Comparison of ENCODE assay signal across 8 cellular contexts in genomic region chr14:91416744-91417133, GRCh38. TPM values are rescaled to one million over a fixed set of nuclear protein-coding genes. Genes with fewer than 3 reads are reported as not detected.
A peak's percentile ranks its signal among the peaks of the same experiment; 100 is the strongest.
DNase-seq lines count a peak whose midpoint lies in the region; ATAC-seq and TF ChIP-seq lines count a peak whose summit lies in the region.

No MANE protein-coding gene starts in this region.

- ATAC-seq in GM21447 (IDR thresholded peaks at IDR 0.05; ENCODE audit: unreplicated experiment) = no peak
- no peak for ATAC-seq in GM18517 (IDR thresholded peaks at IDR 0.05; ENCODE audit: unreplicated experiment)
- no peak for ATAC-seq in GM18861 (IDR thresholded peaks at IDR 0.05; ENCODE audit: unreplicated experiment)
- no peak for ATAC-seq in activated CD4-positive, CD25-positive, alpha-beta regulatory T cell treated with anti-CD3 and anti-CD28 coated beads, Interleukin-2, amount 50 U/mL, for 24 hours

- peaks cover 33 to 70% (median 46%) of the 10 kb centered on the region in 4 donors for H3K4me1 Mint-ChIP-seq in CD4-positive, alpha-beta memory T cell

- peak overlapping the region; percentile 94 for H3K4me2 ChIP-seq in KMS-11

- H2AFZ ChIP-seq in KMS-11 (ENCODE audit: low read depth) = peak overlapping the region; percentile 36; the same call in 1 of the 2 replicates

- H3K27ac Mint-ChIP-seq in CD4-positive, alpha-beta memory T cell = peak overlapping the region; percentile 96 to 100 (median 99)

- H3K27ac ChIP-seq in CD4-positive, alpha-beta memory T cell (ENCODE audit: low read depth, low read length) = peak overlapping the region; percentile 98
- peak overlapping the region; percentile 89 for H3K27ac ChIP-seq in KMS-11
- H3K27ac ChIP-seq in coronary artery = peak overlapping the region in 1 of 2 donors; percentile 23
- H3K27ac ChIP-seq in muscle layer of duodenum (ENCODE audit: low read length) = peak overlapping the region; percentile 60

- peaks cover 0 to 1% of the 10 kb centered on the region in 2 donors for H3K27me3 Mint-ChIP-seq in CD4-positive, alpha-beta memory T cell

- no peaks in the 10 kb centered on the region for H4K20me1 ChIP-seq in KMS-11 (ENCODE audit: insufficient read depth)

- CTCF ChIA-PET in CD4-positive, alpha-beta memory T cell (lab: Charles Lee; ENCODE audit: partially characterized antibody) = interaction anchor here (1.1 to 20.7 kb wide), 7 partner anchors 8 to 97 kb away, joined by 3 to 522 read pairs (median 83); no protein-coding TSS in a partner anchor

- H3K4me3 ChIP-seq in CD4-positive, alpha-beta memory T cell (ENCODE audit: low read length in 2 of 2) = peak overlapping the region; percentile 60 to 71
- H3K4me3 ChIP-seq in KMS-11 (IDR thresholded peaks at IDR 0.05; ENCODE audit: insufficient read depth, low read depth, low read length) (no peak overlapping the region), coronary artery (peak overlapping the region; percentile 76), muscle layer of duodenum (ENCODE audit: low read depth in 1 of 2, low read length in 2 of 2) (peak overlapping the region; percentile 70 to 71)

- intact Hi-C loops in CD4-positive, alpha-beta memory T cell (cut with micrococcal nuclease) = loop anchor here (1.0 to 5.0 kb wide), 7 partner anchors 11 to 1019 kb away; partner anchors contain the start of genes CALM1 and RPS6KA5

- H3K9me3 ChIP-seq in CD4-positive, alpha-beta memory T cell (ENCODE audit: control insufficient read depth in 1 of 2, low read length in 2 of 2) = no peaks in the 10 kb centered on the region
- no peaks in the 10 kb centered on the region for H3K9me3 ChIP-seq in muscle layer of duodenum (ENCODE audit: control insufficient read depth in 1 of 2, low read length in 2 of 2)

- no peak for TF ChIP-seq CTCF in KMS-11 (conservative IDR thresholded peaks at IDR 0.05; ENCODE audit: low read depth, low read length)
- no peak for TF ChIP-seq CTCF in coronary artery (IDR thresholded peaks at IDR 0.05)

- H3K79me2 ChIP-seq in KMS-11 (ENCODE audit: insufficient read depth, low read depth) = peaks cover 51% of the 10 kb centered on the region

- peaks cover 31 to 43% of the 10 kb centered on the region in 2 donors for H3K36me3 Mint-ChIP-seq in CD4-positive, alpha-beta memory T cell

- no peaks in the 10 kb centered on the region for H3K27me3 ChIP-seq in CD4-positive, alpha-beta memory T cell (ENCODE audit: insufficient read depth, low read length)
- no peaks in the 10 kb centered on the region for H3K27me3 ChIP-seq in KMS-11 (ENCODE audit: insufficient read depth, low read depth)
- no peaks in the 10 kb centered on the region for H3K27me3 ChIP-seq in muscle layer of duodenum (ENCODE audit: low read depth, low read length)

- H3K4me3 Mint-ChIP-seq in CD4-positive, alpha-beta memory T cell = peak overlapping the region; percentile 96 to 100 (median 99)

- POLR2A ChIA-PET in CD4-positive, alpha-beta memory T cell (lab: Charles Lee; ENCODE audit: partially characterized antibody) = interaction anchor here (1.1 to 12.6 kb wide), 14 partner anchors 8 to 457 kb away, joined by 3 to 520 read pairs (median 14); partner anchors contain the start of gene GPR68

- DNase-seq in CD4-positive, alpha-beta memory T cell = peak in 1 of 5 donors; percentile 59
- DNase-seq in coronary artery (ENCODE audit: low spot score) = no peak

- no peaks in the 10 kb centered on the region for H3K9me3 Mint-ChIP-seq in CD4-positive, alpha-beta memory T cell

- H3K9ac ChIP-seq in KMS-11 = peak overlapping the region; percentile 76

- peaks cover 50% of the 10 kb centered on the region for H3K4me1 ChIP-seq in CD4-positive, alpha-beta memory T cell (ENCODE audit: insufficient read depth, low read length)
- H3K4me1 ChIP-seq in KMS-11 (ENCODE audit: low read depth, poor library complexity, severe bottlenecking) = peaks cover 40% of the 10 kb centered on the region
- peaks cover 4 to 17% of the 10 kb centered on the region in 2 donors for H3K4me1 ChIP-seq in muscle layer of duodenum (ENCODE audit: control insufficient read depth in 1 of 2, insufficient read depth in 2 of 2, low read length in 2 of 2)

- H3K36me3 ChIP-seq in CD4-positive, alpha-beta memory T cell (ENCODE audit: insufficient read depth, low read length) = no peaks in the 10 kb centered on the region
- no peaks in the 10 kb centered on the region for H3K36me3 ChIP-seq in KMS-11 (ENCODE audit: insufficient read depth)
- H3K36me3 ChIP-seq in muscle layer of duodenum (ENCODE audit: control insufficient read depth in 1 of 2, insufficient read depth in 2 of 2, low read length in 2 of 2) = no peaks in the 10 kb centered on the region

RNA-seq across cellular contexts. Expression of gene CCDC88C, which starts 0.9 kb away (rescaled TPM):
- total RNA-seq in CD4-positive, alpha-beta memory T cell = 100 to 1,000 TPM; 272 to 293 TPM
- polyA plus RNA-seq in CD4-positive, alpha-beta memory T cell = 10 to 100 TPM; 17.1 to 51.1 TPM
